ENCODE assay signal across 4 cellular contexts in the genomic region with DNA sequence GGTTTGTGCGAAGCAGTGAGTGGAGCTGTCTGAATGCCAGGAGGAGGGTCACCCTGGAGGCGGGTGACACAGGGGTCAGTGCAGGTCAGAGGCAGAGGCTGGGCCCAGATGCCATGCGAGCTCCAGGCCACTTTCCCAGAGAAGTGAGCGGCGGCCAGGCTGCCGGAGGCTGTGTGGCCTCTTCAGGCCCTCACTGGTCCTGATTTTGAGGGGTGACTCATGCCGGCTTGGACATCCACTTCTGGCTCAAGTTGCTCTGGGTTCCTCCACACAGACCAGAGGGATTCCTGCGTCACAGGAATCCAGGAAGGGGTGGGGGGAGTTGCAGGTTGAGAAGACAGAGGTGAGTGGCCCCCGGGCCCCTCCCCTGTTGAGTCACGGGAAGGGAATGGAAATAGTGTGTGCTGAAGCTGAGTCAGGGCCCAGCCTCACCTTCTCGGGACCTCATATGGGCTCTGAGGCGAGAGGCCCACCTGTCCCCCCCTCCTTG. TPM values are rescaled to one million over a fixed set of nuclear protein-coding genes. Genes with fewer than 3 reads are reported as not detected.
"Had no signal": no experiment of that assay in that cellular context is flagged by ENCODE, and none has a peak within 500 bp of the region (broad histone marks: within the 10 kb centered on the region; RNA-seq: fewer than 3 reads in every experiment).

No MANE protein-coding gene starts in this region.

RNA-seq across cellular contexts. Expression of gene TNFRSF13B, which starts 38.7 kb away (rescaled TPM):
- total RNA-seq: ovary, smooth muscle cell, subcutaneous adipose tissue had no signal
- polyA plus RNA-seq: neural cell, smooth muscle cell had no signal
